Comparison of ENCODE assay signal across 8 cellular contexts in genomic region chr19:23394481-23394880, GRCh38. TPM values are rescaled to one million over a fixed set of nuclear protein-coding genes. Genes with fewer than 3 reads are reported as not detected.
DNase-seq lines count a peak whose midpoint lies in the region; ATAC-seq and TF ChIP-seq lines count a peak whose summit lies in the region.
"Not testable (repeated sequence)": the region's sequence is repeated elsewhere in the genome, so short reads cannot be mapped to it uniquely, and the experiment has no call there.

No MANE protein-coding gene starts in this region.

- H3K4me3 ChIP-seq in AG04450 (ENCODE audit: low read depth, low read length) (peak overlapping the region; percentile 90), choroid plexus epithelial cell (ENCODE audit: low read depth, low read length) (peak overlapping the region; percentile 95), left ventricle myocardium inferior (peak overlapping the region; percentile 86), muscle layer of colon (ENCODE audit: low read depth in 1 of 2, low read length in 2 of 2) (peak overlapping the region; percentile 54 to 98)

- peaks cover 58% of the 10 kb centered on the region for H3K36me3 Mint-ChIP-seq in HFFc6 (ENCODE audit: low read depth)
- H3K36me3 Mint-ChIP-seq in activated T-cell treated with anti-CD3 and anti-CD28 coated beads, Interleukin-2, amount 50 U/mL, for 72 hours (ENCODE audit: insufficient read depth in 2 of 2) = peaks cover 9 to 46% of the 10 kb centered on the region in 2 donors

- intact Hi-C loops in left ventricle myocardium inferior (cut with micrococcal nuclease) = loop anchor here (10.0 kb wide), 1 partner anchor 140 kb away; the partner anchor contains the start of gene ZNF724

- not testable (repeated sequence) for H3K27ac ChIP-seq in AG04450 (ENCODE audit: low read depth, low read length)
- H3K27ac ChIP-seq in left ventricle myocardium inferior (replicated peaks) (peak overlapping the region; percentile 97), muscle layer of colon (ENCODE audit: low read depth, low read length) (peak overlapping the region; percentile 90)

- peak overlapping the region; percentile 97 for H3K9ac ChIP-seq in muscle layer of colon (ENCODE audit: low read length)

- CTCF ChIA-PET in AG04450 (lab: Charles Lee) = not testable (repeated sequence)

- TF ChIP-seq CTCF in AG04450 (IDR thresholded peaks at IDR 0.05; ENCODE audit: low read depth, low read length); HFFc6 (IDR thresholded peaks at IDR 0.05); choroid plexus epithelial cell (conservative IDR thresholded peaks at IDR 0.05; ENCODE audit: low read depth, low read length); left ventricle myocardium inferior (IDR thresholded peaks at IDR 0.05; ENCODE audit: borderline replicate concordance): not testable (repeated sequence)

- not testable (repeated sequence) for H3K27me3 Mint-ChIP-seq in HFFc6 (ENCODE audit: insufficient read depth); activated T-cell treated with anti-CD3 and anti-CD28 coated beads, Interleukin-2, amount 50 U/mL, for 72 hours (ENCODE audit: low read depth)

- peaks cover 62% of the 10 kb centered on the region for H3K4me1 ChIP-seq in left ventricle myocardium inferior
- H3K4me1 ChIP-seq in muscle layer of colon (ENCODE audit: insufficient read depth, low read length) = peaks cover 34% of the 10 kb centered on the region

- peaks cover 23% of the 10 kb centered on the region for H3K9me3 Mint-ChIP-seq in HFFc6
- not testable (repeated sequence) for H3K9me3 Mint-ChIP-seq in activated T-cell treated with anti-CD3 and anti-CD28 coated beads, Interleukin-2, amount 50 U/mL, for 72 hours

- DNase-seq in AG04450 (ENCODE audit: low read depth, low spot score); left ventricle myocardium inferior: not testable (repeated sequence)
- DNase-seq in HFFc6 (peak; percentile 33), choroid plexus epithelial cell (ENCODE audit: low read depth) (peak; percentile 60)
- DNase-seq in activated T-cell treated with anti-CD3 and anti-CD28 coated beads, Interleukin-2, amount 50 U/mL, for 72 hours = peak; percentile 30 to 51
- peak; percentile 38 for DNase-seq in stimulated activated CD4-positive, alpha-beta T cell treated with anti-CD3 and anti-CD28 coated beads, Interleukin-4, amount 100 ng/mL, for 24 hours

- peaks cover 33% of the 10 kb centered on the region for H3K9me3 ChIP-seq in AG04450 (ENCODE audit: control insufficient read depth, insufficient read depth, low read length)
- not testable (repeated sequence) for H3K9me3 ChIP-seq in left ventricle myocardium inferior (replicated peaks); muscle layer of colon (ENCODE audit: low read length)

- H3K27ac Mint-ChIP-seq in HFFc6 = peak overlapping the region; percentile 100
- H3K27ac Mint-ChIP-seq in activated T-cell treated with anti-CD3 and anti-CD28 coated beads, Interleukin-2, amount 50 U/mL, for 72 hours = peak overlapping the region; percentile 89

- ATAC-seq in SK-N-SH treated with all-trans-retinoic acid at 6 μM for 48 hours = peak; percentile 59
- not testable (repeated sequence) for ATAC-seq in activated T-cell treated with anti-CD3 and anti-CD28 coated beads, Interleukin-2, amount 50 U/mL, for 72 hours (replicated peaks in 1 of 2)

- not testable (repeated sequence) for H3K36me3 ChIP-seq in left ventricle myocardium inferior; muscle layer of colon (ENCODE audit: insufficient read depth, low read length)

- peak overlapping the region; percentile 99 for H3K4me3 Mint-ChIP-seq in HFFc6
- H3K4me3 Mint-ChIP-seq in activated T-cell treated with anti-CD3 and anti-CD28 coated beads, Interleukin-2, amount 50 U/mL, for 72 hours = peak overlapping the region; percentile 96 to 97

- peaks cover 33% of the 10 kb centered on the region for H3K4me1 Mint-ChIP-seq in HFFc6 (ENCODE audit: low read depth)
- H3K4me1 Mint-ChIP-seq in activated T-cell treated with anti-CD3 and anti-CD28 coated beads, Interleukin-2, amount 50 U/mL, for 72 hours (ENCODE audit: low read depth) = peaks cover 30% of the 10 kb centered on the region

- not testable (repeated sequence) for H3K27me3 ChIP-seq in AG04450 (ENCODE audit: control insufficient read depth, insufficient read depth, low read length); left ventricle myocardium inferior (ENCODE audit: low read depth); muscle layer of colon (ENCODE audit: control insufficient read depth in 1 of 2, insufficient read depth in 2 of 2, low read length in 2 of 2)

- POLR2A ChIA-PET in AG04450 (lab: Yijun Ruan, JAX) = interaction anchor here (1.2 kb wide), 1 partner anchor 19 kb away, joined by 3 read pairs; no protein-coding TSS in a partner anchor

RNA-seq across cellular contexts. Expression of gene ZNF91, which starts 0.8 kb away (rescaled TPM):
- polyA plus RNA-seq in AG04450 (2011; rRNA removed) = 14.5 and 18.7 TPM in 2 replicates
- polyA minus RNA-seq in AG04450 (2011; rRNA and poly(A)+ RNA removed) = 25.1 and 32.2 TPM in 2 replicates
- total RNA-seq in HFFc6 (2021; fragmentation: NEBNext Ultra II Directional; extraction: Animal tissue kit (Norgen Biotek cat#: 25700)) = 10 to 100 TPM; 19.5 to 27.4 (median 22.1) TPM
- total RNA-seq in activated T-cell treated with anti-CD3 and anti-CD28 coated beads, Interleukin-2, amount 50 U/mL, for 72 hours = 10 to 100 TPM; 36.5 to 42.9 TPM
- 101 TPM for total RNA-seq in left ventricle myocardium inferior
